In genomic region chr12:69868695-69869094, GRCh38 we compare ENCODE assay signal across 33 cellular contexts. TPM values are rescaled to one million over a fixed set of nuclear protein-coding genes. Genes with fewer than 3 reads are reported as not detected.
"Had no signal": no experiment of that assay in that cellular context is flagged by ENCODE, and none has a peak within 500 bp of the region (broad histone marks: within the 10 kb centered on the region; RNA-seq: fewer than 3 reads in every experiment).

No MANE protein-coding gene starts in this region.

- DNase-seq: activated CD4-positive, alpha-beta T cell treated with anti-CD3 and anti-CD28 coated beads for 1 hour; activated CD4-positive, alpha-beta T cell treated with anti-CD3 and anti-CD28 coated beads for 48 hours; activated CD4-positive, CD25-positive, alpha-beta regulatory T cell; activated CD8-positive, alpha-beta T cell treated with anti-CD3 and anti-CD28 coated beads for 36 hours; activated gamma-delta T cell; activated naive CD4-positive, alpha-beta T cell treated with Interleukin-2 at 50 U/mL for 16 hours; activated naive CD8-positive, alpha-beta T cell treated with anti-CD3 and anti-CD28 coated beads, Interleukin-2, amount 10 ng/mL, durations not matched to agents 7 days and 5 days; activated T-cell treated with anti-CD3 and anti-CD28 coated beads, Interleukin-2, amount 50 U/mL, for 1 hour; activated T-cell treated with anti-CD3 and anti-CD28 coated beads, Interleukin-2, amount 50 U/mL, for 72 hours; amygdala; MM.1S; MV-4-11; NCI-H1092; NCI-H1436 treated with DMSO at 0.1 percent for 48 hours; NCI-H1694 treated with DMSO at 0.1 percent for 48 hours; NCI-H2029; NCI-H345; NCI-H524 treated with DMSO at 0.1 percent for 48 hours; SHP77; SJCRH30; T1000; WERI-Rb-1 had no signal

- H3K4me3 Mint-ChIP-seq: activated CD8-positive, alpha-beta T cell treated with anti-CD3 and anti-CD28 coated beads for 36 hours; activated naive CD4-positive, alpha-beta T cell treated with anti-CD3 and anti-CD28 coated beads, Interleukin-2, amount 50 U/mL, for 24 hours; activated naive CD8-positive, alpha-beta T cell treated with anti-CD3 and anti-CD28 coated beads, Interleukin-2, amount 10 ng/mL, durations not matched to agents 7 days and 5 days; activated T-cell treated with anti-CD3 and anti-CD28 coated beads, Interleukin-2, amount 50 U/mL, for 72 hours; activated T-helper 17 cell treated with anti-CD3 and anti-CD28 coated beads, Interleukin-2, amount 50 U/mL, for 72 hours had no signal

- H3K36me3 Mint-ChIP-seq: activated naive CD4-positive, alpha-beta T cell treated with anti-CD3 and anti-CD28 coated beads, Interleukin-2, amount 50 U/mL, for 24 hours; activated naive CD8-positive, alpha-beta T cell treated with anti-CD3 and anti-CD28 coated beads, Interleukin-2, amount 10 ng/mL, durations not matched to agents 7 days and 5 days had no signal

- H3K9me3 ChIP-seq: ascending aorta, SJCRH30 had no signal

- H3K36me3 ChIP-seq: ascending aorta, SJCRH30, WERI-Rb-1 had no signal

- H3K27ac ChIP-seq: ascending aorta, KMS-11, SJCRH30, SK-N-MC, WERI-Rb-1 had no signal

- ATAC-seq: activated CD8-positive, alpha-beta T cell treated with anti-CD3 and anti-CD28 coated beads for 36 hours; activated T-cell treated with anti-CD3 and anti-CD28 coated beads, Interleukin-2, amount 50 U/mL, for 72 hours; activated T-helper 17 cell treated with anti-CD3 and anti-CD28 coated beads, Interleukin-2, amount 50 U/mL, for 72 hours; Panc1 had no signal

- H3K4me1 Mint-ChIP-seq: activated naive CD4-positive, alpha-beta T cell treated with anti-CD3 and anti-CD28 coated beads, Interleukin-2, amount 50 U/mL, for 24 hours; activated naive CD8-positive, alpha-beta T cell treated with anti-CD3 and anti-CD28 coated beads, Interleukin-2, amount 10 ng/mL, durations not matched to agents 7 days and 5 days; activated T-helper 17 cell treated with anti-CD3 and anti-CD28 coated beads, Interleukin-2, amount 50 U/mL, for 72 hours had no signal

- H3K27me3 ChIP-seq: ascending aorta, SJCRH30 had no signal

- H3K9me3 Mint-ChIP-seq: activated CD8-positive, alpha-beta T cell treated with anti-CD3 and anti-CD28 coated beads for 36 hours; activated naive CD4-positive, alpha-beta T cell treated with anti-CD3 and anti-CD28 coated beads, Interleukin-2, amount 50 U/mL, for 24 hours; activated naive CD8-positive, alpha-beta T cell treated with anti-CD3 and anti-CD28 coated beads, Interleukin-2, amount 10 ng/mL, durations not matched to agents 7 days and 5 days; activated T-helper 17 cell treated with anti-CD3 and anti-CD28 coated beads, Interleukin-2, amount 50 U/mL, for 72 hours had no signal

- H3K4me2 ChIP-seq: KMS-11 had no signal

- H3K27ac Mint-ChIP-seq: activated CD8-positive, alpha-beta T cell treated with anti-CD3 and anti-CD28 coated beads for 36 hours; activated naive CD4-positive, alpha-beta T cell treated with anti-CD3 and anti-CD28 coated beads, Interleukin-2, amount 50 U/mL, for 24 hours; activated naive CD8-positive, alpha-beta T cell treated with anti-CD3 and anti-CD28 coated beads, Interleukin-2, amount 10 ng/mL, durations not matched to agents 7 days and 5 days; activated T-cell treated with anti-CD3 and anti-CD28 coated beads, Interleukin-2, amount 50 U/mL, for 72 hours; activated T-helper 17 cell treated with anti-CD3 and anti-CD28 coated beads, Interleukin-2, amount 50 U/mL, for 72 hours had no signal

- H3K9ac ChIP-seq: KMS-11 had no signal

- H3K4me1 ChIP-seq: ascending aorta, SJCRH30 had no signal

- H3K4me3 ChIP-seq: ascending aorta, SJCRH30, SK-N-MC had no signal

RNA-seq across cellular contexts. Expression of gene MYRFL, which starts 43.7 kb away (rescaled TPM):
- total RNA-seq: activated CD8-positive, alpha-beta memory T cell treated with anti-CD3 and anti-CD28 coated beads for 36 hours; activated CD8-positive, alpha-beta T cell treated with anti-CD3 and anti-CD28 coated beads for 36 hours; activated naive CD8-positive, alpha-beta T cell treated with anti-CD3 and anti-CD28 coated beads, Interleukin-2, amount 10 ng/mL, durations not matched to agents 7 days and 5 days; ascending aorta; LHCN-M2; NCI-H460; RPMI7951; SJCRH30; T-helper 2 cell treated with Interferon-gamma antibody and Interleukin-4, amounts not matched to agents 100 ng/mL and 5 ng/mL, for 36 hours had no signal
